In genomic region chr19:28403698-28404099, GRCh38 we compare ENCODE assay signal across 1 cellular context.
TF ChIP-seq lines count a peak whose summit lies in the region.

No MANE protein-coding gene starts in this region.

TF ChIP-seq in HepG2, 621 proteins besides CTCF, POLR2A, EP300 and RAD21 (continued from another document):
- TF ChIP-seq CEBPZ (IDR thresholded peaks at IDR 0.05; ENCODE audit: low read length) (no peak), ZBTB49 (CRISPR knock-in tag; IDR thresholded peaks at IDR 0.05; ENCODE audit: borderline replicate concordance) (no peak)
